In genomic region chr11:86416494-86416893, GRCh38 we compare ENCODE assay signal across 2 cellular contexts.
TF ChIP-seq lines count a peak whose summit lies in the region.

No MANE protein-coding gene starts in this region.

TF ChIP-seq in SK-N-SH treated with all-trans-retinoic acid at 6 μM for 48 hours, 23 proteins besides CTCF, POLR2A, EP300 and RAD21 (continued from another document):
- TF ChIP-seq CSRNP3 (CRISPR knock-in tag; IDR thresholded peaks at IDR 0.05): no peak
- TF ChIP-seq CSDC2 (CRISPR knock-in tag; IDR thresholded peaks at IDR 0.05): no peak
- TF ChIP-seq ZFP30 (CRISPR knock-in tag; IDR thresholded peaks at IDR 0.05): no peak
- TF ChIP-seq OSR1 (CRISPR knock-in tag; IDR thresholded peaks at IDR 0.05): no peak
- TF ChIP-seq PATZ1 (CRISPR knock-in tag; IDR thresholded peaks at IDR 0.05; ENCODE audit: borderline replicate concordance): no peak
- no peak for TF ChIP-seq ZNF8 (CRISPR knock-in tag; IDR thresholded peaks at IDR 0.05)
- TF ChIP-seq TSHZ2 (CRISPR knock-in tag; IDR thresholded peaks at IDR 0.05): no peak
- TF ChIP-seq ARNTL (CRISPR knock-in tag; IDR thresholded peaks at IDR 0.05; ENCODE audit: borderline replicate concordance, low read depth): no peak
- no peak for TF ChIP-seq CREB5 (CRISPR knock-in tag; IDR thresholded peaks at IDR 0.05; ENCODE audit: low read depth)
- TF ChIP-seq RARB (CRISPR knock-in tag; IDR thresholded peaks at IDR 0.05): no peak
- TF ChIP-seq TCF4 (CRISPR knock-in tag; IDR thresholded peaks at IDR 0.05; ENCODE audit: borderline replicate concordance): no peak
- TF ChIP-seq ZFP3 (CRISPR knock-in tag; IDR thresholded peaks at IDR 0.05): no peak
- TF ChIP-seq BACH2 (CRISPR knock-in tag; IDR thresholded peaks at IDR 0.05; ENCODE audit: borderline replicate concordance): no peak

TF ChIP-seq in SK-N-SH, 30 proteins besides CTCF, POLR2A, EP300 and RAD21 (continued from another document):
- TF ChIP-seq TCF12 (IDR thresholded peaks at IDR 0.05) (no peak), MAX (IDR thresholded peaks at IDR 0.05; ENCODE audit: low read depth) (no peak), MXI1 (IDR thresholded peaks at IDR 0.05; ENCODE audit: low read depth, low read length) (no peak), FOXJ3 (CRISPR knock-in tag; IDR thresholded peaks at IDR 0.05) (no peak), ELF1 (IDR thresholded peaks at IDR 0.05) (no peak), CHD2 (IDR thresholded peaks at IDR 0.05; ENCODE audit: low read length, partially characterized antibody) (no peak), USF2 (IDR thresholded peaks at IDR 0.05; ENCODE audit: borderline replicate concordance, low read depth, low read length) (no peak), YY1 (IDR thresholded peaks at IDR 0.05; ENCODE audit: low read depth) (no peak), TEAD4 (IDR thresholded peaks at IDR 0.05; ENCODE audit: borderline replicate concordance, insufficient read depth) (no peak), SMC3 (IDR thresholded peaks at IDR 0.05; ENCODE audit: low read depth, low read length) (no peak), POLR2AphosphoS5 (IDR thresholded peaks at IDR 0.05; ENCODE audit: low read depth, low read length) (no peak), GATA2 (CRISPR knock-in tag; IDR thresholded peaks at IDR 0.05) (no peak), GABPA (IDR thresholded peaks at IDR 0.05; ENCODE audit: low read depth) (no peak), EZH2phosphoT487 (IDR thresholded peaks at IDR 0.05; ENCODE audit: borderline replicate concordance, low read depth) (no peak), MEF2A (IDR thresholded peaks at IDR 0.05; ENCODE audit: borderline replicate concordance, low read depth) (no peak)
